22 cellular contexts compared by ENCODE assay signal in genomic region chr5:150355791-150356190, GRCh38. TPM values are rescaled to one million over a fixed set of nuclear protein-coding genes. Genes with fewer than 3 reads are reported as not detected.
A peak's percentile ranks its signal among the peaks of the same experiment; 100 is the strongest.
DNase-seq lines count a peak whose midpoint lies in the region; ATAC-seq, FAIRE-seq and TF ChIP-seq lines count a peak whose summit lies in the region.
"Had no signal": no experiment of that assay in that cellular context is flagged by ENCODE, and none has a peak within 500 bp of the region (broad histone marks: within the 10 kb centered on the region; RNA-seq: fewer than 3 reads in every experiment).

No MANE protein-coding gene starts in this region.

- DNase-seq in HepG2 (ENCODE audit: low spot score) (no peak), right lobe of liver (no peak), amniotic epithelial cell (ENCODE audit: low read depth) (peak; percentile 18), hepatocyte (ENCODE audit: low spot score) (no peak), type B pancreatic cell (ENCODE audit: extremely low spot score, unreplicated experiment) (no peak), islet precursor cell (no peak), NCI-H1930 (lab: John Stamatoyannopoulos, UW) (no peak)
- no peak for DNase-seq in stimulated activated naive B cell treated with anti-CD40 and anti-IgM and Interleukin-4, amounts not matched to agents 10 μg/mL and 1 μg/mL and 100 μg/mL, for 72 hours
- DNase-seq: C1 segment of cervical spinal cord; Caco-2; CD4-positive, alpha-beta memory T cell; DMS153; DND-41; H9 had no signal

- FAIRE-seq in HepG2 (lab: Jason Lieb, UNC): no peak
- FAIRE-seq: G401.6, GM12878, GM19239 had no signal

- H2AFZ ChIP-seq in HepG2 (ENCODE audit: low read length) (no peak overlapping the region), hepatocyte (no peak overlapping the region)

- H3K27me3 ChIP-seq in HepG2 (ENCODE audit: control insufficient read depth in 1 of 2, insufficient read depth in 2 of 2, low read length in 2 of 2) (no peaks in the 10 kb centered on the region; a peak in 1 of 5 replicates), right lobe of liver (no peaks in the 10 kb centered on the region), hepatocyte (no peaks in the 10 kb centered on the region)

- TF ChIP-seq CTCF in HepG2 (CRISPR knock-in tag; IDR thresholded peaks at IDR 0.05) (no peak), right lobe of liver (IDR thresholded peaks at IDR 0.05) (no peak), hepatocyte (IDR thresholded peaks at IDR 0.05; ENCODE audit: poor library complexity) (no peak), type B pancreatic cell (conservative IDR thresholded peaks at IDR 0.05) (no peak)

- intact Hi-C loops in HepG2 (cut with micrococcal nuclease; ENCODE audit: unreplicated experiment) (loop anchor here (5.0 to 10.0 kb wide), 4 partner anchors 82 to 701 kb away; no protein-coding TSS in a partner anchor), right lobe of liver (cut with DNase I) (loop anchor here in 1 of 2 donors (10.0 kb wide), 1 partner anchor 101 kb away; no protein-coding TSS in a partner anchor)

- peaks cover 6 to 9% of the 10 kb centered on the region in 2 experiments; a peak in 4 of 5 replicates for H3K36me3 ChIP-seq in HepG2 (replicated peaks in 1 of 2; ENCODE audit: control insufficient read depth in 1 of 2, insufficient read depth in 2 of 2, low read length in 2 of 2)
- no peaks in the 10 kb centered on the region for H3K36me3 ChIP-seq in right lobe of liver
- H3K36me3 ChIP-seq in hepatocyte (replicated peaks; ENCODE audit: insufficient read depth, low read depth): no peaks in the 10 kb centered on the region

- H3K4me2 ChIP-seq in HepG2 (ENCODE audit: low read depth, low read length) (peak overlapping the region; percentile 99), hepatocyte (peak overlapping the region; percentile 70)
- H3K4me2 ChIP-seq: GM23338 had no signal

- no peaks in the 10 kb centered on the region for H4K20me1 ChIP-seq in HepG2 (ENCODE audit: insufficient read depth, low read length)
- no peaks in the 10 kb centered on the region for H4K20me1 ChIP-seq in hepatocyte (ENCODE audit: insufficient read depth, poor library complexity, severe bottlenecking)

- TF ChIP-seq RAD21 in HepG2 (CRISPR knock-in tag; IDR thresholded peaks at IDR 0.05): no peak

- H3K36me3 Mint-ChIP-seq in type B pancreatic cell: no peaks in the 10 kb centered on the region
- H3K36me3 Mint-ChIP-seq in stimulated activated naive B cell treated with anti-CD40 and anti-IgM and Interleukin-4, amounts not matched to agents 10 μg/mL and 1 μg/mL and 100 μg/mL, for 72 hours: peaks cover 10 to 14% of the 10 kb centered on the region in 2 donors

- H3K4me3 Mint-ChIP-seq in type B pancreatic cell: peak overlapping the region; percentile 37
- H3K4me3 Mint-ChIP-seq in stimulated activated naive B cell treated with anti-CD40 and anti-IgM and Interleukin-4, amounts not matched to agents 10 μg/mL and 1 μg/mL and 100 μg/mL, for 72 hours: no peak overlapping the region
- H3K4me3 Mint-ChIP-seq: GM23338 had no signal

- peaks cover 30% of the 10 kb centered on the region for H3K4me1 Mint-ChIP-seq in type B pancreatic cell (ENCODE audit: unreplicated experiment)
- peaks cover 28 to 31% of the 10 kb centered on the region in 2 donors for H3K4me1 Mint-ChIP-seq in stimulated activated naive B cell treated with anti-CD40 and anti-IgM and Interleukin-4, amounts not matched to agents 10 μg/mL and 1 μg/mL and 100 μg/mL, for 72 hours

- in situ Hi-C loops in HepG2 (cut with HindIII; ENCODE audit: extremely low pct_ligation_motif_present, low pct_unique_long_range_greater_than_20kb): no loop called here

- no peak overlapping the region for H3K9ac ChIP-seq in HepG2 (ENCODE audit: insufficient read depth, low read depth, low read length)

- H3K4me3 ChIP-seq in HepG2 (replicated peaks in 1 of 3; ENCODE audit: insufficient read depth in 1 of 3, low read depth in 2 of 3, low read length in 3 of 3): peak overlapping the region in 2 of 3 experiments; percentile 2 to 84; a peak in 2 of 6 replicates
- no peak overlapping the region for H3K4me3 ChIP-seq in right lobe of liver
- H3K4me3 ChIP-seq in hepatocyte: no peak overlapping the region
- H3K4me3 ChIP-seq: GM12878, GM23338 had no signal

- H3K27ac Mint-ChIP-seq in type B pancreatic cell: no peak overlapping the region
- no peak overlapping the region for H3K27ac Mint-ChIP-seq in stimulated activated naive B cell treated with anti-CD40 and anti-IgM and Interleukin-4, amounts not matched to agents 10 μg/mL and 1 μg/mL and 100 μg/mL, for 72 hours
- H3K27ac Mint-ChIP-seq: GM23338, H9 had no signal

- no peak for ATAC-seq in HepG2
- no peak for ATAC-seq in right lobe of liver
- no peak for ATAC-seq in stimulated activated naive B cell treated with anti-CD40 and anti-IgM and Interleukin-4, amounts not matched to agents 10 μg/mL and 1 μg/mL and 100 μg/mL, for 72 hours (replicated peaks)
- ATAC-seq: GM12878, GM23338, HCT116 had no signal

- CTCF ChIA-PET in HepG2 (lab: Yijun Ruan, JAX; ENCODE audit: low intra/inter-chr PET ratio, low total read pairs): no interaction called here

- no peaks in the 10 kb centered on the region for H3K9me3 ChIP-seq in HepG2 (ENCODE audit: low read length)
- no peaks in the 10 kb centered on the region for H3K9me3 ChIP-seq in right lobe of liver
- H3K9me3 ChIP-seq in hepatocyte (ENCODE audit: low read depth): no peaks in the 10 kb centered on the region
- H3K9me3 ChIP-seq: Caco-2 had no signal

- H3K27ac ChIP-seq in HepG2 (ENCODE audit: extremely low read length, insufficient read depth, low read length) (no peak overlapping the region), right lobe of liver (no peak overlapping the region), hepatocyte (peak overlapping the region; percentile 73)

- TF ChIP-seq EP300 in HepG2 (IDR thresholded peaks at IDR 0.05; ENCODE audit: low read depth in 2 of 2, low read length in 2 of 2) (no peak), HepG2 (CRISPR knock-in tag; IDR thresholded peaks at IDR 0.05; ENCODE audit: borderline replicate concordance) (no peak)

- H3K4me1 ChIP-seq in HepG2 (ENCODE audit: insufficient read depth, low read length): peaks cover 72% of the 10 kb centered on the region
- peaks cover 0 to 26% (median 5%) of the 10 kb centered on the region in 4 donors for H3K4me1 ChIP-seq in right lobe of liver
- H3K4me1 ChIP-seq in hepatocyte (ENCODE audit: insufficient read depth): peaks cover 29% of the 10 kb centered on the region

- H3K9me2 ChIP-seq in hepatocyte (replicated peaks; ENCODE audit: insufficient read depth): no peaks in the 10 kb centered on the region

- H3K27me3 Mint-ChIP-seq in type B pancreatic cell: peaks cover 4% of the 10 kb centered on the region
- no peaks in the 10 kb centered on the region for H3K27me3 Mint-ChIP-seq in stimulated activated naive B cell treated with anti-CD40 and anti-IgM and Interleukin-4, amounts not matched to agents 10 μg/mL and 1 μg/mL and 100 μg/mL, for 72 hours

- TF ChIP-seq POLR2A in HepG2 (IDR thresholded peaks at IDR 0.05; ENCODE audit: insufficient read depth in 1 of 2, low read depth in 2 of 2, low read length in 2 of 2): no peak
- no peak for TF ChIP-seq POLR2A in right lobe of liver (IDR thresholded peaks at IDR 0.05)

- WGBS in HepG2 (ENCODE audit: low lambda C conversion rate): 15% methylated on average over 2 of the region's 2 CpGs
- 94% methylated on average over 2 of the region's 2 CpGs for WGBS in right lobe of liver (ENCODE audit: insufficient coverage, low coverage, low lambda C conversion rate, missing lambda C conversion rate)
- 96% methylated on average over 2 of the region's 2 CpGs for WGBS in hepatocyte (ENCODE audit: low lambda C conversion rate, missing lambda C conversion rate)

- H3K9me3 Mint-ChIP-seq in type B pancreatic cell: no peaks in the 10 kb centered on the region
- no peaks in the 10 kb centered on the region for H3K9me3 Mint-ChIP-seq in stimulated activated naive B cell treated with anti-CD40 and anti-IgM and Interleukin-4, amounts not matched to agents 10 μg/mL and 1 μg/mL and 100 μg/mL, for 72 hours
- H3K9me3 Mint-ChIP-seq: GM23338, H9 had no signal

- no TSS peak for BruUV-seq in HepG2 (replicated peaks; lab: Mats Ljungman, UMichigan)

- H3K79me2 ChIP-seq in HepG2 (ENCODE audit: insufficient read depth, low read length) (peaks cover 27% of the 10 kb centered on the region), hepatocyte (peaks cover 28% of the 10 kb centered on the region)

- POLR2A ChIA-PET in HepG2 (lab: Yijun Ruan, JAX): interaction anchor here (0.7 to 1.5 kb wide), 5 partner anchors 48 to 73 kb away, joined by 3 to 5 read pairs (median 3); partner anchors contain the start of genes ARSI and CD74

RNA-seq across cellular contexts. Expression of gene TCOF1, which starts 1.7 kb away (rescaled TPM):
- total RNA-seq in HepG2 (2016; rRNA removed; fragmentation: Illumina TruSeq; extraction: Trizol) (41.6 and 44.5 TPM in 2 replicates), right lobe of liver (10 to 100 TPM in 2 of 6 experiments, 1 to 10 TPM in 4; 6.7 to 12.0 (median 8.9) TPM), hepatocyte (19.9 and 21.2 TPM in 2 replicates), type B pancreatic cell (ENCODE audit: low replicate concordance) (42.6 and 65.3 TPM in 2 replicates)
- total RNA-seq in HepG2 (2016; cell fraction: cytosol; rRNA removed; fragmentation: Illumina TruSeq; extraction: Trizol; ENCODE audit: low read depth): 7.0 and 8.0 TPM in 2 replicates
- total RNA-seq in HepG2 (2016; cell fraction: insoluble cytoplasmic fraction; rRNA removed; fragmentation: Illumina TruSeq; extraction: Trizol): 34.8 and 42.9 TPM in 2 replicates
- total RNA-seq in HepG2 (2016; cell fraction: membrane; rRNA removed; fragmentation: Illumina TruSeq; extraction: Trizol): 12.4 and 12.6 TPM in 2 replicates
- total RNA-seq in HepG2 (2016; cell fraction: nucleus; rRNA removed; fragmentation: Illumina TruSeq; extraction: Trizol): 38.8 and 43.2 TPM in 2 replicates
- polyA plus RNA-seq in HepG2 (2011; rRNA removed) (9.9 and 10.1 TPM in 2 replicates), hepatocyte (22.5 and 24.0 TPM in 2 replicates)
- polyA plus RNA-seq in HepG2 (2011; cell fraction: cytosol; rRNA removed): 5.7 and 7.4 TPM in 2 replicates
- polyA plus RNA-seq in HepG2 (2011; cell fraction: nucleus; rRNA removed): 27.8 and 31.6 TPM in 2 replicates
- 14.9 and 19.7 TPM in 2 replicates for polyA plus RNA-seq in HepG2 (2012)
- 2.9 and 3.4 TPM in 2 replicates for polyA plus RNA-seq in HepG2 (2016; cell fraction: cytosol; fragmentation: Illumina TruSeq; extraction: Trizol; ENCODE audit: low read depth)
- polyA plus RNA-seq in HepG2 (2016; cell fraction: insoluble cytoplasmic fraction; fragmentation: Illumina TruSeq; extraction: Trizol; ENCODE audit: low read depth): 38.4 and 54.0 TPM in 2 replicates
- polyA plus RNA-seq in HepG2 (2016; cell fraction: membrane; fragmentation: Illumina TruSeq; extraction: Trizol; ENCODE audit: low read depth): 6.2 and 8.3 TPM in 2 replicates
- polyA plus RNA-seq in HepG2 (2016; cell fraction: nucleus; fragmentation: Illumina TruSeq; extraction: Trizol; ENCODE audit: insufficient read depth, low read depth): 61.9 and 69.6 TPM in 2 replicates
- 16.4 and 42.6 TPM in 2 replicates for polyA minus RNA-seq in HepG2 (2011; rRNA and poly(A)+ RNA removed; ENCODE audit: low replicate concordance)
- polyA minus RNA-seq in HepG2 (2011; cell fraction: cytosol; rRNA and poly(A)+ RNA removed): 9.8 and 12.7 TPM in 2 replicates
- 19.2 and 20.5 TPM in 2 replicates for polyA minus RNA-seq in HepG2 (2011; cell fraction: nucleus; rRNA and poly(A)+ RNA removed)

RNA-seq across cellular contexts. Expression of gene ARSI, which starts 53.1 kb away (rescaled TPM):
- total RNA-seq in HepG2 (2016; rRNA removed; fragmentation: Illumina TruSeq; extraction: Trizol): 17.6 and 33.9 TPM in 2 replicates
- total RNA-seq in HepG2 (2016; cell fraction: cytosol; rRNA removed; fragmentation: Illumina TruSeq; extraction: Trizol; ENCODE audit: low read depth): 3.1 and 3.4 TPM in 2 replicates
- 21.4 and 37.4 TPM in 2 replicates for total RNA-seq in HepG2 (2016; cell fraction: insoluble cytoplasmic fraction; rRNA removed; fragmentation: Illumina TruSeq; extraction: Trizol)
- 11.0 and 13.0 TPM in 2 replicates for total RNA-seq in HepG2 (2016; cell fraction: membrane; rRNA removed; fragmentation: Illumina TruSeq; extraction: Trizol)
- 25.8 and 28.7 TPM in 2 replicates for total RNA-seq in HepG2 (2016; cell fraction: nucleus; rRNA removed; fragmentation: Illumina TruSeq; extraction: Trizol)
- 4.2 and 6.4 TPM in 2 replicates for polyA plus RNA-seq in HepG2 (2011; rRNA removed)
- polyA plus RNA-seq in HepG2 (2011; cell fraction: cytosol; rRNA removed): 6.1 and 8.6 TPM in 2 replicates
- 5.3 and 5.7 TPM in 2 replicates for polyA plus RNA-seq in HepG2 (2011; cell fraction: nucleus; rRNA removed)
- 2.2 and 3.5 TPM in 2 replicates for polyA plus RNA-seq in HepG2 (2012)
- 2.1 and 2.4 TPM in 2 replicates for polyA plus RNA-seq in HepG2 (2016; cell fraction: cytosol; fragmentation: Illumina TruSeq; extraction: Trizol; ENCODE audit: low read depth)
- 14.2 and 17.0 TPM in 2 replicates for polyA plus RNA-seq in HepG2 (2016; cell fraction: insoluble cytoplasmic fraction; fragmentation: Illumina TruSeq; extraction: Trizol; ENCODE audit: low read depth)
- 5.0 and 7.0 TPM in 2 replicates for polyA plus RNA-seq in HepG2 (2016; cell fraction: membrane; fragmentation: Illumina TruSeq; extraction: Trizol; ENCODE audit: low read depth)
- polyA plus RNA-seq in HepG2 (2016; cell fraction: nucleus; fragmentation: Illumina TruSeq; extraction: Trizol; ENCODE audit: insufficient read depth, low read depth): 29.1 and 30.1 TPM in 2 replicates
- polyA minus RNA-seq in HepG2 (2011; rRNA and poly(A)+ RNA removed; ENCODE audit: low replicate concordance): 0.07 and 16.9 TPM in 2 replicates
- 5.9 and 6.4 TPM in 2 replicates for polyA minus RNA-seq in HepG2 (2011; cell fraction: cytosol; rRNA and poly(A)+ RNA removed)
- 4.8 and 6.6 TPM in 2 replicates for polyA minus RNA-seq in HepG2 (2011; cell fraction: nucleus; rRNA and poly(A)+ RNA removed)
- total RNA-seq in right lobe of liver: under 1 TPM in 5 of 6 experiments, not detected in 1; 0.06 to 0.51 (median 0.20) TPM
- 18.4 and 27.9 TPM in 2 replicates for total RNA-seq in hepatocyte
- 27.1 and 42.8 TPM in 2 replicates for polyA plus RNA-seq in hepatocyte
- total RNA-seq in type B pancreatic cell (ENCODE audit: low replicate concordance): 1.4 and 4.6 TPM in 2 replicates
- total RNA-seq: CD4-positive, alpha-beta memory T cell; GM12878; H4 had no signal
- polyA plus RNA-seq: CD4-positive, alpha-beta memory T cell; GM12878 had no signal

RNA-seq across cellular contexts. Expression of gene CD74, which starts 56.9 kb away (rescaled TPM):
- total RNA-seq in HepG2 (2016; rRNA removed; fragmentation: Illumina TruSeq; extraction: Trizol) (30.1 and 84.4 TPM in 2 replicates), right lobe of liver (100 to 1,000 TPM in 5 of 6 experiments, 10 to 100 TPM in 1; 68.4 to 549 (median 211) TPM), hepatocyte (51.1 and 57.2 TPM in 2 replicates), type B pancreatic cell (ENCODE audit: low replicate concordance) (24.9 and 37.2 TPM in 2 replicates)
- 19.1 and 22.1 TPM in 2 replicates for total RNA-seq in HepG2 (2016; cell fraction: cytosol; rRNA removed; fragmentation: Illumina TruSeq; extraction: Trizol; ENCODE audit: low read depth)
- total RNA-seq in HepG2 (2016; cell fraction: insoluble cytoplasmic fraction; rRNA removed; fragmentation: Illumina TruSeq; extraction: Trizol): 30.1 and 86.9 TPM in 2 replicates
- total RNA-seq in HepG2 (2016; cell fraction: membrane; rRNA removed; fragmentation: Illumina TruSeq; extraction: Trizol): 23.8 and 31.1 TPM in 2 replicates
- 88.0 and 96.2 TPM in 2 replicates for total RNA-seq in HepG2 (2016; cell fraction: nucleus; rRNA removed; fragmentation: Illumina TruSeq; extraction: Trizol)
- polyA plus RNA-seq in HepG2 (2011; rRNA removed) (34.1 and 56.4 TPM in 2 replicates), hepatocyte (103 and 107 TPM in 2 replicates)
- polyA plus RNA-seq in HepG2 (2011; cell fraction: cytosol; rRNA removed): 24.7 and 30.8 TPM in 2 replicates
- polyA plus RNA-seq in HepG2 (2011; cell fraction: nucleus; rRNA removed): 26.5 and 30.9 TPM in 2 replicates
- polyA plus RNA-seq in HepG2 (2012): 73.1 and 87.1 TPM in 2 replicates
- polyA plus RNA-seq in HepG2 (2016; cell fraction: cytosol; fragmentation: Illumina TruSeq; extraction: Trizol; ENCODE audit: low read depth): 44.1 and 51.7 TPM in 2 replicates
- 52.1 and 69.3 TPM in 2 replicates for polyA plus RNA-seq in HepG2 (2016; cell fraction: insoluble cytoplasmic fraction; fragmentation: Illumina TruSeq; extraction: Trizol; ENCODE audit: low read depth)
- polyA plus RNA-seq in HepG2 (2016; cell fraction: membrane; fragmentation: Illumina TruSeq; extraction: Trizol; ENCODE audit: low read depth): 51.1 and 54.1 TPM in 2 replicates
- polyA plus RNA-seq in HepG2 (2016; cell fraction: nucleus; fragmentation: Illumina TruSeq; extraction: Trizol; ENCODE audit: insufficient read depth, low read depth): 232 and 243 TPM in 2 replicates
- 2.5 and 52.0 TPM in 2 replicates for polyA minus RNA-seq in HepG2 (2011; rRNA and poly(A)+ RNA removed; ENCODE audit: low replicate concordance)
- 21.3 and 26.3 TPM in 2 replicates for polyA minus RNA-seq in HepG2 (2011; cell fraction: cytosol; rRNA and poly(A)+ RNA removed)
- 11.5 and 16.5 TPM in 2 replicates for polyA minus RNA-seq in HepG2 (2011; cell fraction: nucleus; rRNA and poly(A)+ RNA removed)
- total RNA-seq: A172, A673 had no signal

Comparison
In these comparisons a context has a peak if more than half of its experiments do, and no peak if none do; other contexts are left out.
1. H3K4me3 ChIP-seq: peak in HepG2 (2 of 3); none in right lobe of liver (0 of 3) and hepatocyte (single experiment).